In genomic region chr11:74170694-74171629, GRCh38 we compare ENCODE assay signal across 8 cellular contexts. TPM values are rescaled to one million over a fixed set of nuclear protein-coding genes. Genes with fewer than 3 reads are reported as not detected.
DNase-seq lines count a peak whose midpoint lies in the region; ATAC-seq and TF ChIP-seq lines count a peak whose summit lies in the region.

C2CD3 (minus strand) TSS chr11:74171002; CDS start chr11:74170792, 210 bp downstream.
PPME1 (plus strand) TSS chr11:74171289; CDS start chr11:74171422, 133 bp downstream.

- no peaks in the 10 kb centered on the region for H3K27me3 Mint-ChIP-seq in activated naive CD4-positive, alpha-beta T cell treated with anti-CD3 and anti-CD28 coated beads, Interleukin-2, amount 10 ng/mL, durations not matched to agents 7 days and 5 days

- H3K4me1 ChIP-seq in suprapubic skin, result peaks cover 31% of the 10 kb centered on the region

- DNase-seq in GM10248 (ENCODE audit: extremely low spot score) (peak; percentile 95), NCI-H1048 (lab: John Stamatoyannopoulos, UW) (peak; percentile 98), SK-N-MC (ENCODE audit: low read depth, low spot score) (peak; percentile 99), globus pallidus (ENCODE audit: low spot score) (peak; percentile 100), nucleus accumbens (lab: John Stamatoyannopoulos, UW) (peak; percentile 88 to 100 (median 99)), suprapubic skin (ENCODE audit: low spot score in 2 of 2) (peak; percentile 97 to 99)
- DNase-seq in activated naive CD4-positive, alpha-beta T cell treated with anti-CD3 and anti-CD28 coated beads, Interleukin-2, amount 10 ng/mL, durations not matched to agents 7 days and 5 days, result peak; percentile 99

- H3K4me3 Mint-ChIP-seq in activated naive CD4-positive, alpha-beta T cell treated with anti-CD3 and anti-CD28 coated beads, Interleukin-2, amount 10 ng/mL, durations not matched to agents 7 days and 5 days, result no peak within 1 kb of the TSS

- H3K27ac ChIP-seq in SK-N-MC (no peak within 1 kb of the TSS; the same call in 1 of the 2 replicates), suprapubic skin (peak within 1 kb of the TSS; percentile 91)

- H3K4me3 ChIP-seq in SK-N-MC (peak within 1 kb of the TSS; percentile 87), suprapubic skin (peak within 1 kb of the TSS; percentile 77)

- peaks cover 11% of the 10 kb centered on the region for H3K4me1 Mint-ChIP-seq in activated naive CD4-positive, alpha-beta T cell treated with anti-CD3 and anti-CD28 coated beads, Interleukin-2, amount 10 ng/mL, durations not matched to agents 7 days and 5 days

- H3K9me3 Mint-ChIP-seq in activated naive CD4-positive, alpha-beta T cell treated with anti-CD3 and anti-CD28 coated beads, Interleukin-2, amount 10 ng/mL, durations not matched to agents 7 days and 5 days, result no peaks in the 10 kb centered on the region

- peak within 1 kb of the TSS; percentile 78 for H3K9ac ChIP-seq in SK-N-MC (ENCODE audit: insufficient read length)

- CTCF ChIA-PET in GM10248 (lab: Yijun Ruan, JAX), result interaction anchor here (0.8 to 2.6 kb wide), 12 partner anchors 9 to 207 kb away, joined by 3 to 16 read pairs (median 3); no protein-coding TSS in a partner anchor
- CTCF ChIA-PET in activated naive CD4-positive, alpha-beta T cell treated with anti-CD3 and anti-CD28 coated beads, Interleukin-2, amount 10 ng/mL, durations not matched to agents 7 days and 5 days (lab: Charles Lee), result interaction anchor here (0.9 to 2.7 kb wide), 5 partner anchors 152 to 207 kb away, joined by 3 to 13 read pairs (median 4); no protein-coding TSS in a partner anchor

- WGBS in suprapubic skin, result under 1% methylated on average over 32 of the region's 68 CpGs

- peaks cover 16% of the 10 kb centered on the region for H3K36me3 Mint-ChIP-seq in activated naive CD4-positive, alpha-beta T cell treated with anti-CD3 and anti-CD28 coated beads, Interleukin-2, amount 10 ng/mL, durations not matched to agents 7 days and 5 days

- no peaks in the 10 kb centered on the region for H3K9me3 ChIP-seq in SK-N-MC (ENCODE audit: low read depth, low read length)
- no peaks in the 10 kb centered on the region for H3K9me3 ChIP-seq in suprapubic skin

- no peak for TF ChIP-seq EP300 in suprapubic skin (IDR thresholded peaks at IDR 0.05)

- TF ChIP-seq CTCF in GM10248 (IDR thresholded peaks at IDR 0.05; ENCODE audit: control extremely low read depth, extremely low read depth, low read depth, missing control alignments) (peak; percentile 7), suprapubic skin (IDR thresholded peaks at IDR 0.05) (peak in 1 of 2 donors; percentile 28)

- peak in 1 of 2 donors; percentile 15 for TF ChIP-seq POLR2A in suprapubic skin (IDR thresholded peaks at IDR 0.05)

- no peak within 1 kb of the TSS for H3K27ac Mint-ChIP-seq in activated naive CD4-positive, alpha-beta T cell treated with anti-CD3 and anti-CD28 coated beads, Interleukin-2, amount 10 ng/mL, durations not matched to agents 7 days and 5 days

- H3K27me3 ChIP-seq in suprapubic skin, result no peaks in the 10 kb centered on the region

- ATAC-seq in HG02588 (IDR thresholded peaks at IDR 0.05; ENCODE audit: unreplicated experiment), result peak; percentile 95

- POLR2A ChIA-PET in GM10248 (lab: Yijun Ruan, JAX), result interaction anchor here (0.6 to 1.6 kb wide), 8 partner anchors 8 to 191 kb away, joined by 3 to 7 read pairs (median 4); partner anchors contain the start of gene UCP2

- H3K36me3 ChIP-seq in SK-N-MC (ENCODE audit: insufficient read depth, low read length), result peaks cover 30% of the 10 kb centered on the region
- peaks cover 13% of the 10 kb centered on the region for H3K36me3 ChIP-seq in suprapubic skin

RNA-seq across cellular contexts. Expression of gene C2CD3, which starts in this region (rescaled TPM):
- total RNA-seq in suprapubic skin, result 10 to 100 TPM; 16.9 to 41.3 (median 29.2) TPM

RNA-seq across cellular contexts. Expression of gene PPME1, which starts in this region (rescaled TPM):
- 10 to 100 TPM; 31.3 to 47.1 (median 40.6) TPM for total RNA-seq in suprapubic skin
